ENCODE assay signal across 2 cellular contexts in the genomic region with DNA sequence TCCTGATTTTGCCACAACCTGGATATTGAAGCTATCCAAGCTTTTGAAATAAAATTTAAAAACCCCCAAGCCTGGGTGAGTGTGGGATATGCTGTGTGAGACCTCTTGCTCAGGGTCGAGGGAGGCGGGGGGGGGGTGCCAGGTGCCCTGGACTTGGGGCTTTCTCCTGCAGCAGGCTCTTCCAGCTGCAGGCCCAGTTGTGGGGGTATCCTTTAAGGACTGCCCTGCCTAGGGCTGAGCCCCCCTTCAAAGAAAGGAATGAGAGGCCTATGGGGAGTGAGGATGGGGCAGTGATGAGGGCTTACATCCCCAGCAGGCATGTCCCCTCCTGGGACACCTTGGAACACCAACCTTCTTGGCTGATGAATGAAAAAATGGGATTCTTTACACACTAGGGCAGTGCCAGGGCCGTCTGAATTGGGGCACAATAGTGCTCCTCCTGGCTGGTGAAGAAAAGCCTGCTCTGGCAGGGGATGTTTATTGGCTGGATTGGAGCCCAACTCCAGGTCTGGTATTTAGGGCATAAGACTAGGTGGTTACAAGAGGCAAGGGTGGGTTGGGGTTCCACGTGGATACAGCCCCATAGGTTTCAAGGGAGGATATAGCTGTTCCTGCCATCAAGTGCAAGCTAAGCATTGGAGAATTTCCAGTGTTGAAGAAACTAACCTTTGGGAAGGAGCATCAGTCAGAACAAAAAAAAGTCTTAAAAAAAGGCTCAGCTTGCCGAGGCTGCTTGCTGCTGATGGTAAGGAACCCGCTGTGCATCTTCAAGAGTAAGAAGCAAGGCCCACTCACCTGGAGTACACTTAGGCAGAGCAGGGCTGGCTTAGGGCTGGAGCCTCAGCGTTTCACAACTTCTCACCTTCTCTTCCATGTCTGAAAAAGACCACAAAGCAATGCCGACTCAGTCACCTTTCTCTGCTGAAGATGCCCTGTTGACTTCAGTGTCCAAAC.
TF ChIP-seq lines count a peak whose summit lies in the region.

No MANE protein-coding gene starts in this region.

TF ChIP-seq in A549, 52 proteins besides CTCF, POLR2A, EP300 and RAD21:
- peak; percentile 58; the same call in 1 of the 2 replicates for TF ChIP-seq HOXA7 (CRISPR knock-in tag; IDR thresholded peaks at IDR 0.05)
- TF ChIP-seq JUN (IDR thresholded peaks at IDR 0.05) = 0 out of 5 replicates have a peak, but pooled peaks of 1 of the 2 experiments have one; percentile 14
- TF ChIP-seq ESRRA (IDR thresholded peaks at IDR 0.05; ENCODE audit: borderline replicate concordance, low read length) = no peak

TF ChIP-seq in endothelial cell of umbilical vein, 7 proteins besides CTCF, POLR2A, EP300 and RAD21:
- no peak for TF ChIP-seq EZH2 (IDR thresholded peaks at IDR 0.05; ENCODE audit: borderline replicate concordance, low read depth, low read length, severe bottlenecking)
- no peak for TF ChIP-seq MYC (IDR thresholded peaks at IDR 0.05; ENCODE audit: low read depth, low read length)
- no peak for TF ChIP-seq FOS (IDR thresholded peaks at IDR 0.05; ENCODE audit: borderline replicate concordance, insufficient read depth, low read length)
- TF ChIP-seq, protein P1, sequence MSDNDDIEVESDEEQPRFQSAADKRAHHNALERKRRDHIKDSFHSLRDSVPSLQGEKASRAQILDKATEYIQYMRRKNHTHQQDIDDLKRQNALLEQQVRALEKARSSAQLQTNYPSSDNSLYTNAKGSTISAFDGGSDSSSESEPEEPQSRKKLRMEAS (IDR thresholded peaks at IDR 0.05; ENCODE audit: insufficient read depth, insufficient read length) = no peak
- no peak for TF ChIP-seq GATA2 (IDR thresholded peaks at IDR 0.05; ENCODE audit: insufficient read depth, insufficient read length, low read depth, low read length)
- no peak for TF ChIP-seq JUN (IDR thresholded peaks at IDR 0.05; ENCODE audit: borderline replicate concordance, insufficient read depth, insufficient read length, low read depth)
- TF ChIP-seq POLR2AphosphoS5 (IDR thresholded peaks at IDR 0.05; ENCODE audit: insufficient read depth, low read depth, low read length) = no peak
TF ChIP-seq in endothelial cell of umbilical vein: peak in this region for 0.
